In the genomic region with DNA sequence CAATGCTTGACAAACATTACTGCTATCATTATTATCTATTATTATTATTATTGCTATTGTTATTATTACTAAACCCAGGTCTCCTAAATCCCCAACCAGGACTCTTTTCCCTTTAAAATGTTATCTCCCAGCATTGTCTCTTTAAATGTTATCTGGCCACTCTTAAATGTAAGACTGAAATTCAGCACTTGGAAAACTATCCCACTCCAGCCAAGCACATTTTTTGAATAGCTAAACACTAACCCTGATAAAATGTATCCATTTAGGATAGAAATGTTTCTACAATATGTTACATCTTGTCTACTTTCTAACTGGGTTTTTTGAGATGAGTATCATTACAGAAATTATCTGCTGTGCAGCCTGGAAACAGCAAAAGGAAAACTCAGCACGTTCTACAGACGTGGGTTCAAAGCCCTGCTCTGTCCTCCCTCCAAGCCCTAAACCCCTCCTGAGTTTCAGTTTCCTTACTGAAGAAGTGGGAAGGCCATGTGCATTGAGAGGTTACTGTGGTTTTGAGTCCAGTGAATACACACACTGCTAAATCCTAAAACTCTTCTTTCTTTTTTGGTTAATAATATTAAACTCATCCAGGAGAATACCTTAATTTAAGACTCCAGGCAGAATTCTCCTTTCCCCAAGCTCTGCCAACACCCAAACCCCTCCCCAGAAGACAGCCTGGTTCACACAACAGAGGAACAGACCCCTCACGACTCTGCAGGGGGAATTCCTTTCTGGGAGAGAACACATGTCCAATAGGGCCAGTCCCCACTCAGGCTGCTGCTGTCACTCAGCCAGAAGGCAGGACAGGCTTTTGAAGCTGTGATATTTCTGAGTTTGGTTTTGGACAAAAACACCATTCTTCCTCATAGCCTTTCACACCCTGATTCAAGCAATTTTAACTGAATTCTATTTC, we compare ENCODE assay signal across 12 cellular contexts. TPM values are rescaled to one million over a fixed set of nuclear protein-coding genes. Genes with fewer than 3 reads are reported as not detected.
A peak's percentile ranks its signal among the peaks of the same experiment; 100 is the strongest.
DNase-seq lines count a peak whose midpoint lies in the region; ATAC-seq, FAIRE-seq and TF ChIP-seq lines count a peak whose summit lies in the region.
"Had no signal": no experiment of that assay in that cellular context is flagged by ENCODE, and none has a peak within 500 bp of the region (broad histone marks: within the 10 kb centered on the region; RNA-seq: fewer than 3 reads in every experiment).

No MANE protein-coding gene starts in this region.

- H3K36me3 ChIP-seq in DND-41 (ENCODE audit: insufficient read depth, low read length) (peaks cover 29% of the 10 kb centered on the region), bronchial epithelial cell (ENCODE audit: control insufficient read depth, insufficient read depth, low read length) (no peaks in the 10 kb centered on the region), mesodermal cell (ENCODE audit: control insufficient read depth, insufficient read depth, low read length) (no peaks in the 10 kb centered on the region), Karpas-422 (ENCODE audit: insufficient read depth, low read length) (no peaks in the 10 kb centered on the region), BE2C (no peaks in the 10 kb centered on the region)

- no peaks in the 10 kb centered on the region for H3K27me3 ChIP-seq in DND-41 (ENCODE audit: insufficient read depth, low read length, poor library complexity)
- H3K27me3 ChIP-seq in bronchial epithelial cell (ENCODE audit: control insufficient read depth, insufficient read depth, low read length), result no peaks in the 10 kb centered on the region
- no peaks in the 10 kb centered on the region for H3K27me3 ChIP-seq in Karpas-422 (ENCODE audit: low read length)
- no peaks in the 10 kb centered on the region for H3K27me3 ChIP-seq in BE2C
- H3K27me3 ChIP-seq: dorsolateral prefrontal cortex had no signal

- TF ChIP-seq CTCF in DND-41 (IDR thresholded peaks at IDR 0.05; ENCODE audit: borderline replicate concordance, extremely low read depth, low read length, poor library complexity, severe bottlenecking), result no peak
- TF ChIP-seq CTCF in HFFc6 (IDR thresholded peaks at IDR 0.05), result no peak
- TF ChIP-seq CTCF in bronchial epithelial cell (IDR thresholded peaks at IDR 0.05; ENCODE audit: insufficient read depth, low read length, severe bottlenecking), result no peak
- no peak for TF ChIP-seq CTCF in BE2C (IDR thresholded peaks at IDR 0.05; ENCODE audit: low read depth, low read length)

- H3K4me3 Mint-ChIP-seq in HFFc6, result peak overlapping the region; percentile 62

- peaks cover 100% of the 10 kb centered on the region for H3K4me1 ChIP-seq in DND-41 (ENCODE audit: insufficient read depth, low read length)
- peaks cover 45% of the 10 kb centered on the region for H3K4me1 ChIP-seq in mesodermal cell (ENCODE audit: control insufficient read depth, insufficient read depth, low read length, poor library complexity, severe bottlenecking)
- H3K4me1 ChIP-seq in Karpas-422 (ENCODE audit: low read length), result no peaks in the 10 kb centered on the region
- H3K4me1 ChIP-seq in BE2C, result no peaks in the 10 kb centered on the region

- H3K79me2 ChIP-seq in DND-41 (ENCODE audit: insufficient read depth, low read length) (peaks cover 97% of the 10 kb centered on the region), Karpas-422 (ENCODE audit: low read length) (no peaks in the 10 kb centered on the region)

- H3K27ac ChIP-seq in DND-41 (ENCODE audit: low read length), result peak overlapping the region; percentile 98
- peak overlapping the region; percentile 39 for H3K27ac ChIP-seq in mesodermal cell (ENCODE audit: low read depth, low read length, severe bottlenecking)
- H3K27ac ChIP-seq in Karpas-422 (ENCODE audit: low read length), result no peak overlapping the region
- H3K27ac ChIP-seq: C4-2B, SK-N-MC had no signal

- H3K36me3 Mint-ChIP-seq in HFFc6 (ENCODE audit: low read depth), result peaks cover 4% of the 10 kb centered on the region; the same call in 1 of the 2 replicates

- no peak overlapping the region for H2AFZ ChIP-seq in DND-41 (ENCODE audit: low read depth, low read length)
- no peak overlapping the region for H2AFZ ChIP-seq in Karpas-422 (ENCODE audit: low read length)

- H3K9me3 ChIP-seq in DND-41 (ENCODE audit: insufficient read depth, low read length, severe bottlenecking), result no peaks in the 10 kb centered on the region
- no peaks in the 10 kb centered on the region for H3K9me3 ChIP-seq in mesodermal cell (ENCODE audit: control insufficient read depth, low read length)
- H3K9me3 ChIP-seq in Karpas-422 (ENCODE audit: low read length), result no peaks in the 10 kb centered on the region
- no peaks in the 10 kb centered on the region for H3K9me3 ChIP-seq in BE2C

- H3K27me3 Mint-ChIP-seq in HFFc6 (ENCODE audit: insufficient read depth), result no peaks in the 10 kb centered on the region; the same call in 1 of the 2 replicates

- peak overlapping the region; percentile 58 for H3K4me2 ChIP-seq in DND-41 (ENCODE audit: insufficient read depth, low read length)
- H3K4me2 ChIP-seq in Karpas-422 (ENCODE audit: low read depth, low read length, poor library complexity, severe bottlenecking), result no peak overlapping the region

- ATAC-seq in DND-41 (ENCODE audit: insufficient read depth, low read depth), result peak; percentile 51
- ATAC-seq in GM18861 (IDR thresholded peaks at IDR 0.05; ENCODE audit: unreplicated experiment), result no peak
- no peak for ATAC-seq in GM21367 (IDR thresholded peaks at IDR 0.05; ENCODE audit: unreplicated experiment)

- peaks cover 42% of the 10 kb centered on the region for H3K4me1 Mint-ChIP-seq in HFFc6 (ENCODE audit: low read depth)

- H3K27ac Mint-ChIP-seq in HFFc6, result peak overlapping the region; percentile 53; the same call in 1 of the 2 replicates

- H3K9ac ChIP-seq in DND-41 (ENCODE audit: low read depth, low read length) (peak overlapping the region; percentile 61), Karpas-422 (ENCODE audit: low read length) (no peak overlapping the region)

- no peaks in the 10 kb centered on the region for H3K9me3 Mint-ChIP-seq in HFFc6

- H4K20me1 ChIP-seq in DND-41 (ENCODE audit: insufficient read depth, low read length) (no peaks in the 10 kb centered on the region), Karpas-422 (ENCODE audit: insufficient read depth, low read depth, low read length) (no peaks in the 10 kb centered on the region)

- FAIRE-seq in bronchial epithelial cell (lab: Jason Lieb, UNC), result peak; percentile 36

- H3K4me3 ChIP-seq in DND-41 (ENCODE audit: low read depth in 1 of 2, low read length in 2 of 2) (peak overlapping the region in 1 of 2 experiments; percentile 25; a peak in 2 of 4 replicates), bronchial epithelial cell (ENCODE audit: low read depth, low read length) (no peak overlapping the region), mesodermal cell (ENCODE audit: extremely low read depth, insufficient read depth, low read length, poor library complexity, severe bottlenecking) (no peak overlapping the region), Karpas-422 (ENCODE audit: low read length) (no peak overlapping the region), BE2C (ENCODE audit: low read depth, low read length) (no peak overlapping the region)
- H3K4me3 ChIP-seq: dorsolateral prefrontal cortex, SK-N-MC had no signal

- no peaks in the 10 kb centered on the region for H3K9me2 ChIP-seq in Karpas-422 (replicated peaks; ENCODE audit: insufficient read depth, low read length)

- 42% methylated on average over 2 of the region's 3 CpGs; no CpG with 5 or more reads in 1 of the 2 experiments for WGBS in mesodermal cell (ENCODE audit: insufficient coverage in 2 of 2), 2 experiments

- DNase-seq in DND-41, result peak; percentile 67
- no peak for DNase-seq in HFFc6
- DNase-seq in bronchial epithelial cell (ENCODE audit: low read depth), result no peak
- DNase-seq in Karpas-422, result no peak
- DNase-seq in BE2C, result no peak
- DNase-seq: dorsolateral prefrontal cortex, NCI-H446 treated with DMSO at 0.1 percent for 48 hours had no signal

RNA-seq across cellular contexts. Expression of a gene that starts 41.9 kb away (rescaled TPM):
- 1 to 10 TPM; 7.0 to 9.7 (median 7.9) TPM for total RNA-seq in HFFc6 (2021; fragmentation: NEBNext Ultra II Directional; extraction: Animal tissue kit (Norgen Biotek cat#: 25700))
- under 0.01 and 0.26 TPM in 2 replicates for total RNA-seq in bronchial epithelial cell
- polyA plus RNA-seq in mesodermal cell (2013, experiment 1 of 2), result 2.7 TPM
- polyA plus RNA-seq in mesodermal cell (2013, experiment 2 of 2), result 1.1 TPM
- 0.87 and 1.3 TPM in 2 replicates for total RNA-seq in Karpas-422 (2014; rRNA removed; shearing (Covaris generic); ENCODE audit: low replicate concordance)
- 3.3 TPM for polyA plus RNA-seq in BE2C (2012; ENCODE audit: insufficient read depth, insufficient read length, low read depth)
